8 cellular contexts compared by ENCODE assay signal in genomic region chr7:151060416-151061234, GRCh38. TPM values are rescaled to one million over a fixed set of nuclear protein-coding genes. Genes with fewer than 3 reads are reported as not detected.
DNase-seq lines count a peak whose midpoint lies in the region; ATAC-seq and TF ChIP-seq lines count a peak whose summit lies in the region.

No MANE protein-coding gene starts in this region.

- peak overlapping the region; percentile 84 for H3K27ac ChIP-seq in BLaER1
- H3K27ac ChIP-seq in VCaP, result peak overlapping the region; percentile 92
- peak overlapping the region; percentile 93 for H3K27ac ChIP-seq in fibroblast of lung (ENCODE audit: insufficient read depth, low read length)
- H3K27ac ChIP-seq in neutrophil, result no peak overlapping the region

- H3K4me2 ChIP-seq in BLaER1 (peak overlapping the region; percentile 96), fibroblast of lung (ENCODE audit: extremely low read depth, insufficient read depth, low read length) (peak overlapping the region; percentile 93)

- H4K20me1 ChIP-seq in BLaER1, result peaks cover 46% of the 10 kb centered on the region
- no peaks in the 10 kb centered on the region for H4K20me1 ChIP-seq in fibroblast of lung (ENCODE audit: control insufficient read depth, extremely low read depth, insufficient read depth, low read length)

- H3K9me3 ChIP-seq in BLaER1 (no peaks in the 10 kb centered on the region), fibroblast of lung (ENCODE audit: control insufficient read depth, insufficient read depth, low read depth, low read length) (no peaks in the 10 kb centered on the region), neutrophil (no peaks in the 10 kb centered on the region)

- H3K36me3 ChIP-seq in BLaER1, result peaks cover 37% of the 10 kb centered on the region
- H3K36me3 ChIP-seq in H7 (replicated peaks; ENCODE audit: control insufficient read depth, insufficient read depth, low read length), result peaks cover 7% of the 10 kb centered on the region
- H3K36me3 ChIP-seq in fibroblast of lung (ENCODE audit: control insufficient read depth, insufficient read depth, low read length), result peaks cover 13% of the 10 kb centered on the region
- peaks cover 18% of the 10 kb centered on the region for H3K36me3 ChIP-seq in neutrophil

- DNase-seq in H7 (peak; percentile 79), fibroblast of lung (ENCODE audit: low read depth in 2 of 2) (peak in 1 of 2 donors; percentile 34), SHP77 treated with DMSO at 0.1 percent for 48 hours (lab: John Stamatoyannopoulos, UW) (no peak)

- H3K27me3 ChIP-seq in BLaER1 (no peaks in the 10 kb centered on the region), H7 (ENCODE audit: control insufficient read depth, insufficient read depth, low read length) (peaks cover 7% of the 10 kb centered on the region), fibroblast of lung (ENCODE audit: control insufficient read depth, insufficient read depth, low read length) (no peaks in the 10 kb centered on the region), neutrophil (no peaks in the 10 kb centered on the region)

- peaks cover 33% of the 10 kb centered on the region for H3K79me2 ChIP-seq in fibroblast of lung (ENCODE audit: control insufficient read depth, insufficient read depth, low read length)

- TF ChIP-seq CTCF in VCaP (conservative IDR thresholded peaks at IDR 0.05) (no peak), fibroblast of lung (conservative IDR thresholded peaks at IDR 0.05 in 1 of 2, IDR thresholded peaks at IDR 0.05 in 1 of 2; ENCODE audit: low read depth in 1 of 2, low read length in 2 of 2) (peak in 1 of 2 donors; percentile 5), neutrophil (IDR thresholded peaks at IDR 0.05) (no peak)

- H3K9ac ChIP-seq in BLaER1, result peak overlapping the region; percentile 87
- peak overlapping the region; percentile 74 for H3K9ac ChIP-seq in fibroblast of lung (ENCODE audit: insufficient read depth, low read length)

- no peak overlapping the region for H2AFZ ChIP-seq in fibroblast of lung (ENCODE audit: low read length)

- H3K4me3 ChIP-seq in BLaER1 (peak overlapping the region; percentile 89), H7 (ENCODE audit: insufficient read depth, low read depth, low read length) (peak overlapping the region; percentile 82), fibroblast of lung (replicated peaks in 1 of 4; ENCODE audit: control extremely low read depth in 1 of 4, insufficient read depth in 1 of 4, low read depth in 3 of 4, low read length in 4 of 4) (peak overlapping the region; percentile 80 to 89 (median 81)), neutrophil (ENCODE audit: low read depth in 1 of 2, low read length in 1 of 2) (peak overlapping the region; percentile 69 to 88)

- ATAC-seq in HG03139 (IDR thresholded peaks at IDR 0.05; ENCODE audit: unreplicated experiment) (no peak), GM18502 (IDR thresholded peaks at IDR 0.05; ENCODE audit: poor library complexity, unreplicated experiment) (no peak)

- peaks cover 49% of the 10 kb centered on the region for H3K4me1 ChIP-seq in BLaER1
- H3K4me1 ChIP-seq in fibroblast of lung (ENCODE audit: control insufficient read depth, extremely low read depth, insufficient read depth, low read length), result peaks cover 23% of the 10 kb centered on the region
- peaks cover 32 to 37% of the 10 kb centered on the region in 2 experiments for H3K4me1 ChIP-seq in neutrophil (ENCODE audit: control insufficient read depth in 1 of 2, insufficient read depth in 1 of 2, low read depth in 1 of 2, low read length in 1 of 2)

RNA-seq across cellular contexts. Expression of gene SLC4A2, which starts 1.2 kb away (rescaled TPM):
- total RNA-seq in H7 (2014; rRNA removed; shearing (Covaris generic)), result 85.7 and 105 TPM in 2 replicates
- 56.0 and 61.8 TPM in 2 replicates for total RNA-seq in fibroblast of lung
- 30.5 and 54.1 TPM in 2 replicates for polyA plus RNA-seq in fibroblast of lung
- 84.2 and 121 TPM in 2 replicates for polyA plus RNA-seq in fibroblast of lung (2012)
- polyA minus RNA-seq in fibroblast of lung (ENCODE audit: low replicate concordance), result 141 and 175 TPM in 2 replicates

RNA-seq across cellular contexts. Expression of gene CDK5, which starts 2.9 kb away (rescaled TPM):
- total RNA-seq in H7 (2014; rRNA removed; shearing (Covaris generic)), result 24.3 and 36.9 TPM in 2 replicates
- 25.9 and 27.7 TPM in 2 replicates for total RNA-seq in fibroblast of lung
- polyA plus RNA-seq in fibroblast of lung, result 15.1 and 24.7 TPM in 2 replicates
- 11.6 and 21.9 TPM in 2 replicates for polyA plus RNA-seq in fibroblast of lung (2012)
- 36.4 and 43.2 TPM in 2 replicates for polyA minus RNA-seq in fibroblast of lung (ENCODE audit: low replicate concordance)

RNA-seq across cellular contexts. Expression of gene ASIC3, which starts 12.3 kb away (rescaled TPM):
- total RNA-seq in H7 (2014; rRNA removed; shearing (Covaris generic)), result 1.4 and 1.6 TPM in 2 replicates
- total RNA-seq in fibroblast of lung, result under 0.01 and 0.17 TPM in 2 replicates
- polyA plus RNA-seq in fibroblast of lung, result 0.05 and 0.07 TPM in 2 replicates
- 0.24 and 0.35 TPM in 2 replicates for polyA plus RNA-seq in fibroblast of lung (2012)
- polyA minus RNA-seq in fibroblast of lung (ENCODE audit: low replicate concordance), result not detected in 2 replicates

RNA-seq across cellular contexts. Expression of gene FASTK, which starts 20.0 kb away (rescaled TPM):
- total RNA-seq in H7 (2014; rRNA removed; shearing (Covaris generic)), result 58.4 and 86.3 TPM in 2 replicates
- 64.7 and 69.5 TPM in 2 replicates for total RNA-seq in fibroblast of lung
- 33.8 and 34.1 TPM in 2 replicates for polyA plus RNA-seq in fibroblast of lung
- 51.1 and 54.7 TPM in 2 replicates for polyA plus RNA-seq in fibroblast of lung (2012)
- 95.5 and 104 TPM in 2 replicates for polyA minus RNA-seq in fibroblast of lung (ENCODE audit: low replicate concordance)

RNA-seq across cellular contexts. Expression of gene TMUB1, which starts 22.7 kb away (rescaled TPM):
- 67.4 and 73.4 TPM in 2 replicates for total RNA-seq in H7 (2014; rRNA removed; shearing (Covaris generic))
- 14.1 and 20.3 TPM in 2 replicates for total RNA-seq in fibroblast of lung
- polyA plus RNA-seq in fibroblast of lung, result 11.9 and 17.1 TPM in 2 replicates
- polyA plus RNA-seq in fibroblast of lung (2012), result 28.8 and 39.7 TPM in 2 replicates
- 4.3 and 4.5 TPM in 2 replicates for polyA minus RNA-seq in fibroblast of lung (ENCODE audit: low replicate concordance)
